2 cellular contexts compared by ENCODE assay signal in the genomic region with DNA sequence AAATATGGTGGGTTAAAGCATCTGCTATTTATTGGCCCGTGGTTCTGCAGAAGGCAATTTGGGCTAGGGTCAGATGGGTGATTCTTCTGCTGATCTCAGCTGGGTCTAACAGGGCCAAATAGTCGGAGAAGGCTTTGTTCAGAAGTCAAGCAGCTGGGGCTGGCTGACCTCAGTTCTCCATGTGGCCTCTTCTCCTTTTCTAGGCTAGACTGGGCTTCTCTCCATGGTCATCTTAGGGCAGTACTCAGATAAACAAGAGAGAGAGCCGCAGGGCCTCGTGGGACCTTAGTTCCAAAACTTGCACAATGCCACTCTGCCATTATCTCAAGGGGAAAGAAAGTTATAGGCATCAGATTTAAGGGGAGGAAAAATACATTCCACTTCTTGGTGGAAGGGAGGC.
TF ChIP-seq lines count a peak whose summit lies in the region.

No MANE protein-coding gene starts in this region.

TF ChIP-seq in GM23338, 12 proteins besides CTCF, POLR2A, EP300 and RAD21:
- TF ChIP-seq EZH2 (IDR thresholded peaks at IDR 0.05; ENCODE audit: low read depth, unreplicated experiment) = no peak
- no peak for TF ChIP-seq POLR2AphosphoS5 (IDR thresholded peaks at IDR 0.05; ENCODE audit: low read depth)
- no peak for TF ChIP-seq ZNF114 (CRISPR knock-in tag; IDR thresholded peaks at IDR 0.05)
- TF ChIP-seq, protein P1, sequence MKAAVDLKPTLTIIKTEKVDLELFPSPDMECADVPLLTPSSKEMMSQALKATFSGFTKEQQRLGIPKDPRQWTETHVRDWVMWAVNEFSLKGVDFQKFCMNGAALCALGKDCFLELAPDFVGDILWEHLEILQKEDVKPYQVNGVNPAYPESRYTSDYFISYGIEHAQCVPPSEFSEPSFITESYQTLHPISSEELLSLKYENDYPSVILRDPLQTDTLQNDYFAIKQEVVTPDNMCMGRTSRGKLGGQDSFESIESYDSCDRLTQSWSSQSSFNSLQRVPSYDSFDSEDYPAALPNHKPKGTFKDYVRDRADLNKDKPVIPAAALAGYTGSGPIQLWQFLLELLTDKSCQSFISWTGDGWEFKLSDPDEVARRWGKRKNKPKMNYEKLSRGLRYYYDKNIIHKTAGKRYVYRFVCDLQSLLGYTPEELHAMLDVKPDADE (IDR thresholded peaks at IDR 0.05) = no peak
- TF ChIP-seq, protein P2, sequence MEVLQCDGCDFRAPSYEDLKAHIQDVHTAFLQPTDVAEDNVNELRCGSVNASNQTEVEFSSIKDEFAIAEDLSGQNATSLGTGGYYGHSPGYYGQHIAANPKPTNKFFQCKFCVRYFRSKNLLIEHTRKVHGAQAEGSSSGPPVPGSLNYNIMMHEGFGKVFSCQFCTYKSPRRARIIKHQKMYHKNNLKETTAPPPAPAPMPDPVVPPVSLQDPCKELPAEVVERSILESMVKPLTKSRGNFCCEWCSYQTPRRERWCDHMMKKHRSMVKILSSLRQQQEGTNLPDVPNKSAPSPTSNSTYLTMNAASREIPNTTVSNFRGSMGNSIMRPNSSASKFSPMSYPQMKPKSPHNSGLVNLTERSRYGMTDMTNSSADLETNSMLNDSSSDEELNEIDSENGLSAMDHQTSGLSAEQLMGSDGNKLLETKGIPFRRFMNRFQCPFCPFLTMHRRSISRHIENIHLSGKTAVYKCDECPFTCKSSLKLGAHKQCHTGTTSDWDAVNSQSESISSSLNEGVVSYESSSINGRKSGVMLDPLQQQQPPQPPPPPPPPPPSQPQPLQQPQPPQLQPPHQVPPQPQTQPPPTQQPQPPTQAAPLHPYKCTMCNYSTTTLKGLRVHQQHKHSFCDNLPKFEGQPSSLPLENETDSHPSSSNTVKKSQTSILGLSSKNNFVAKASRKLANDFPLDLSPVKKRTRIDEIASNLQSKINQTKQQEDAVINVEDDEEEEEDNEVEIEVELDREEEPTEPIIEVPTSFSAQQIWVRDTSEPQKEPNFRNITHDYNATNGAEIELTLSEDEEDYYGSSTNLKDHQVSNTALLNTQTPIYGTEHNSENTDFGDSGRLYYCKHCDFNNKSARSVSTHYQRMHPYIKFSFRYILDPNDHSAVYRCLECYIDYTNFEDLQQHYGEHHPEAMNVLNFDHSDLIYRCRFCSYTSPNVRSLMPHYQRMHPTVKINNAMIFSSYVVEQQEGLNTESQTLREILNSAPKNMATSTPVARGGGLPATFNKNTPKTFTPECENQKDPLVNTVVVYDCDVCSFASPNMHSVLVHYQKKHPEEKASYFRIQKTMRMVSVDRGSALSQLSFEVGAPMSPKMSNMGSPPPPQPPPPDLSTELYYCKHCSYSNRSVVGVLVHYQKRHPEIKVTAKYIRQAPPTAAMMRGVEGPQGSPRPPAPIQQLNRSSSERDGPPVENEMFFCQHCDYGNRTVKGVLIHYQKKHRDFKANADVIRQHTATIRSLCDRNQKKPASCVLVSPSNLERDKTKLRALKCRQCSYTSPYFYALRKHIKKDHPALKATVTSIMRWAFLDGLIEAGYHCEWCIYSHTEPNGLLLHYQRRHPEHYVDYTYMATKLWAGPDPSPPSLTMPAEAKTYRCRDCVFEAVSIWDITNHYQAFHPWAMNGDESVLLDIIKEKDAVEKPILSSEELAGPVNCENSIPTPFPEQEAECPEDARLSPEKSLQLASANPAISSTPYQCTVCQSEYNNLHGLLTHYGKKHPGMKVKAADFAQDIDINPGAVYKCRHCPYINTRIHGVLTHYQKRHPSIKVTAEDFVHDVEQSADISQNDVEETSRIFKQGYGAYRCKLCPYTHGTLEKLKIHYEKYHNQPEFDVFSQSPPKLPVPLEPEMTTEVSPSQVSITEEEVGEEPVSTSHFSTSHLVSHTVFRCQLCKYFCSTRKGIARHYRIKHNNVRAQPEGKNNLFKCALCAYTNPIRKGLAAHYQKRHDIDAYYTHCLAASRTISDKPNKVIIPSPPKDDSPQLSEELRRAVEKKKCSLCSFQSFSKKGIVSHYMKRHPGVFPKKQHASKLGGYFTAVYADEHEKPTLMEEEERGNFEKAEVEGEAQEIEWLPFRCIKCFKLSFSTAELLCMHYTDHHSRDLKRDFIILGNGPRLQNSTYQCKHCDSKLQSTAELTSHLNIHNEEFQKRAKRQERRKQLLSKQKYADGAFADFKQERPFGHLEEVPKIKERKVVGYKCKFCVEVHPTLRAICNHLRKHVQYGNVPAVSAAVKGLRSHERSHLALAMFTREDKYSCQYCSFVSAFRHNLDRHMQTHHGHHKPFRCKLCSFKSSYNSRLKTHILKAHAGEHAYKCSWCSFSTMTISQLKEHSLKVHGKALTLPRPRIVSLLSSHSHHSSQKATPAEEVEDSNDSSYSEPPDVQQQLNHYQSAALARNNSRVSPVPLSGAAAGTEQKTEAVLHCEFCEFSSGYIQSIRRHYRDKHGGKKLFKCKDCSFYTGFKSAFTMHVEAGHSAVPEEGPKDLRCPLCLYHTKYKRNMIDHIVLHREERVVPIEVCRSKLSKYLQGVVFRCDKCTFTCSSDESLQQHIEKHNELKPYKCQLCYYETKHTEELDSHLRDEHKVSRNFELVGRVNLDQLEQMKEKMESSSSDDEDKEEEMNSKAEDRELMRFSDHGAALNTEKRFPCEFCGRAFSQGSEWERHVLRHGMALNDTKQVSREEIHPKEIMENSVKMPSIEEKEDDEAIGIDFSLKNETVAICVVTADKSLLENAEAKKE (CRISPR knock-in tag; IDR thresholded peaks at IDR 0.05) = no peak
- no peak for TF ChIP-seq EZH2phosphoT487 (IDR thresholded peaks at IDR 0.05; ENCODE audit: unreplicated experiment)
TF ChIP-seq in GM23338: peak in this region for 0.

TF ChIP-seq in IMR-90, 13 proteins besides CTCF, POLR2A, EP300 and RAD21:
- TF ChIP-seq CHD1 (IDR thresholded peaks at IDR 0.05; ENCODE audit: low read depth, low read length) = no peak
- TF ChIP-seq FOS (IDR thresholded peaks at IDR 0.05; ENCODE audit: low read depth, low read length) = no peak
- TF ChIP-seq, protein P3, sequence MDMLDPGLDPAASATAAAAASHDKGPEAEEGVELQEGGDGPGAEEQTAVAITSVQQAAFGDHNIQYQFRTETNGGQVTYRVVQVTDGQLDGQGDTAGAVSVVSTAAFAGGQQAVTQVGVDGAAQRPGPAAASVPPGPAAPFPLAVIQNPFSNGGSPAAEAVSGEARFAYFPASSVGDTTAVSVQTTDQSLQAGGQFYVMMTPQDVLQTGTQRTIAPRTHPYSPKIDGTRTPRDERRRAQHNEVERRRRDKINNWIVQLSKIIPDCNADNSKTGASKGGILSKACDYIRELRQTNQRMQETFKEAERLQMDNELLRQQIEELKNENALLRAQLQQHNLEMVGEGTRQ (IDR thresholded peaks at IDR 0.05; ENCODE audit: low read depth, low read length) = no peak
- TF ChIP-seq CEBPB (IDR thresholded peaks at IDR 0.05; ENCODE audit: low read depth, low read length) = no peak
- no peak for TF ChIP-seq MAFK (IDR thresholded peaks at IDR 0.05; ENCODE audit: low read depth, low read length)
- no peak for TF ChIP-seq SMC3 (IDR thresholded peaks at IDR 0.05; ENCODE audit: low read depth, low read length)
